13 cellular contexts compared by ENCODE assay signal in the genomic region with DNA sequence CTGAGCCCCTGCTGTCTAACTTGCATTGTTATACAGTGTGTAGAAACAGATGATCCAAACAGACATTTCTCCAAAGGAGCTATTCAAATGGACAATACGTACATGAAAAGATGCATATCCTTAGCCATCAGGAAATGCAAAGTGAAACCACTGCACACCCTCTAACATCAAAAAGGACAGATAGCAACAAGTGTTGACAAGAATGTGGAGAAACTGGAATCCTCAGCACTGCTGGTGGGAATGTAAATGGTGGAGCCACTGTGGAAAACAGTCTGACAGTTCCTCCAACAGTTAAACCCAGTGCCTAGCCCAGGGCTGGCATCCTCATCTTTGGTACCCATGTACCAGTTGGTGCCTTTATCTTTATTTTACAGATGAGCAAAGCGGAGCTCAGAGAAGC. TPM values are rescaled to one million over a fixed set of nuclear protein-coding genes. Genes with fewer than 3 reads are reported as not detected.
DNase-seq lines count a peak whose midpoint lies in the region; ATAC-seq, FAIRE-seq and TF ChIP-seq lines count a peak whose summit lies in the region.
"Had no signal": no experiment of that assay in that cellular context is flagged by ENCODE, and none has a peak within 500 bp of the region (broad histone marks: within the 10 kb centered on the region; RNA-seq: fewer than 3 reads in every experiment).

No MANE protein-coding gene starts in this region.

- H3K4me1 ChIP-seq in naive thymus-derived CD4-positive, alpha-beta T cell (ENCODE audit: control insufficient read depth in 2 of 2, insufficient read depth in 2 of 2, low read length in 2 of 2) = no peaks in the 10 kb centered on the region
- H3K4me1 ChIP-seq: BE2C, HAP-1 had no signal

- H3K9me3 ChIP-seq in naive thymus-derived CD4-positive, alpha-beta T cell (ENCODE audit: control insufficient read depth in 2 of 3, low read length in 3 of 3) = no peaks in the 10 kb centered on the region
- H3K9me3 ChIP-seq: BE2C, HAP-1 had no signal

- no peaks in the 10 kb centered on the region for H3K27me3 Mint-ChIP-seq in activated T-helper 2 cell treated with anti-CD3 and anti-CD28 coated beads, Interferon-gamma antibody, Interleukin-2, Interleukin-4, amounts not matched to agents 10 μg/mL and 5 μg/mL and 100 μg/mL, durations not matched to agents 14 hours and 24 hours and 36 hours (ENCODE audit: low read depth)
- no peaks in the 10 kb centered on the region for H3K27me3 Mint-ChIP-seq in naive thymus-derived CD4-positive, alpha-beta T cell

- POLR2A ChIA-PET in naive thymus-derived CD4-positive, alpha-beta T cell (lab: Charles Lee) = interaction anchor here (0.6 to 1.7 kb wide), 6 partner anchors 33 to 1110 kb away, joined by 3 to 5 read pairs (median 4); partner anchors contain the start of gene AKNA

- H3K4me3 Mint-ChIP-seq in activated T-helper 2 cell treated with anti-CD3 and anti-CD28 coated beads, Interferon-gamma antibody, Interleukin-2, Interleukin-4, amounts not matched to agents 10 μg/mL and 5 μg/mL and 100 μg/mL, durations not matched to agents 14 hours and 24 hours and 36 hours (ENCODE audit: low read depth) = no peak overlapping the region
- no peak overlapping the region for H3K4me3 Mint-ChIP-seq in naive thymus-derived CD4-positive, alpha-beta T cell

- H3K9me3 Mint-ChIP-seq in activated naive CD4-positive, alpha-beta T cell treated with anti-CD3 and anti-CD28 coated beads, Interleukin-2, amount 50 U/mL, for 72 hours = peaks cover 0 to 5% of the 10 kb centered on the region in 2 donors
- H3K9me3 Mint-ChIP-seq in activated T-helper 2 cell treated with anti-CD3 and anti-CD28 coated beads, Interferon-gamma antibody, Interleukin-2, Interleukin-4, amounts not matched to agents 10 μg/mL and 5 μg/mL and 100 μg/mL, durations not matched to agents 14 hours and 24 hours and 36 hours = no peaks in the 10 kb centered on the region
- no peaks in the 10 kb centered on the region for H3K9me3 Mint-ChIP-seq in naive thymus-derived CD4-positive, alpha-beta T cell

- H3K4me3 ChIP-seq in naive thymus-derived CD4-positive, alpha-beta T cell (ENCODE audit: low read length) = no peak overlapping the region
- H3K4me3 ChIP-seq: HAP-1 had no signal

- TF ChIP-seq POLR2A in GM12892 (IDR thresholded peaks at IDR 0.05; ENCODE audit: low read depth, low read length) = no peak

- DNase-seq in activated naive CD4-positive, alpha-beta T cell treated with anti-CD3 and anti-CD28 coated beads, Interleukin-2, amount 50 U/mL, for 72 hours (ENCODE audit: low spot score in 2 of 2) = no peak
- DNase-seq in activated naive CD4-positive, alpha-beta T cell treated with Interleukin-2 at 50 U/mL for 16 hours = no peak
- DNase-seq in activated T-helper 2 cell treated with anti-CD3 and anti-CD28 coated beads, Interferon-gamma antibody, Interleukin-2, Interleukin-4, amounts not matched to agents 10 μg/mL and 5 μg/mL and 100 μg/mL, durations not matched to agents 14 hours and 24 hours and 36 hours (ENCODE audit: low spot score) = no peak
- no peak for DNase-seq in naive thymus-derived CD4-positive, alpha-beta T cell
- DNase-seq in iPS-NIHi7 (ENCODE audit: extremely low spot score) = no peak
- no peak for DNase-seq in GM12892 (ENCODE audit: insufficient read length)
- DNase-seq: BE2C, MM.1S, NCI-H1105, NCI-H1694 treated with DMSO at 0.1 percent for 48 hours had no signal

- peaks cover 8% of the 10 kb centered on the region for H3K4me1 Mint-ChIP-seq in activated T-helper 2 cell treated with anti-CD3 and anti-CD28 coated beads, Interferon-gamma antibody, Interleukin-2, Interleukin-4, amounts not matched to agents 10 μg/mL and 5 μg/mL and 100 μg/mL, durations not matched to agents 14 hours and 24 hours and 36 hours (ENCODE audit: low read depth)
- peaks cover 5 to 31% (median 8%) of the 10 kb centered on the region in 7 donors for H3K4me1 Mint-ChIP-seq in naive thymus-derived CD4-positive, alpha-beta T cell

- ATAC-seq in activated naive CD4-positive, alpha-beta T cell treated with anti-CD3 and anti-CD28 coated beads, Interleukin-2, amount 50 U/mL, for 72 hours = no peak
- ATAC-seq in naive thymus-derived CD4-positive, alpha-beta T cell = no peak
- ATAC-seq in GM21360 (IDR thresholded peaks at IDR 0.05; ENCODE audit: unreplicated experiment) = no peak

- intact Hi-C loops in activated T-helper 2 cell treated with anti-CD3 and anti-CD28 coated beads, Interferon-gamma antibody, Interleukin-2, Interleukin-4, amounts not matched to agents 10 μg/mL and 5 μg/mL and 100 μg/mL, durations not matched to agents 14 hours and 24 hours and 36 hours (cut with micrococcal nuclease) = loop anchor here (2.0 to 5.0 kb wide), 2 partner anchors 61 to 169 kb away; partner anchors contain the start of gene WHRN
- intact Hi-C loops in naive thymus-derived CD4-positive, alpha-beta T cell (cut with micrococcal nuclease) = loop anchor here (2.0 to 10.0 kb wide), 4 partner anchors 15 to 317 kb away; partner anchors contain the start of genes TEX53 (in 1 of the 2) and WHRN (in 1 of the 2)

- peak overlapping the region; percentile 55 to 83 for H3K27ac Mint-ChIP-seq in activated naive CD4-positive, alpha-beta T cell treated with anti-CD3 and anti-CD28 coated beads, Interleukin-2, amount 50 U/mL, for 72 hours
- peak overlapping the region; percentile 60 for H3K27ac Mint-ChIP-seq in activated T-helper 2 cell treated with anti-CD3 and anti-CD28 coated beads, Interferon-gamma antibody, Interleukin-2, Interleukin-4, amounts not matched to agents 10 μg/mL and 5 μg/mL and 100 μg/mL, durations not matched to agents 14 hours and 24 hours and 36 hours
- H3K27ac Mint-ChIP-seq in naive thymus-derived CD4-positive, alpha-beta T cell = peak overlapping the region in 6 of 9 donors; percentile 50 to 76 (median 63)

- FAIRE-seq in GM12892 (lab: Jason Lieb, UNC) = no peak
- FAIRE-seq: HepG2 had no signal

- peak overlapping the region; percentile 50 for H3K27ac ChIP-seq in naive thymus-derived CD4-positive, alpha-beta T cell (ENCODE audit: low read depth, low read length)

- H3K27me3 ChIP-seq in naive thymus-derived CD4-positive, alpha-beta T cell (ENCODE audit: control insufficient read depth in 2 of 2, insufficient read depth in 2 of 2, low read length in 2 of 2) = no peaks in the 10 kb centered on the region
- H3K27me3 ChIP-seq: BE2C had no signal

- peaks cover 26 to 82% (median 53%) of the 10 kb centered on the region in 3 experiments for H3K36me3 ChIP-seq in naive thymus-derived CD4-positive, alpha-beta T cell (ENCODE audit: control insufficient read depth in 2 of 3, insufficient read depth in 3 of 3, low read length in 3 of 3)
- H3K36me3 ChIP-seq: BE2C, HAP-1 had no signal

- CTCF ChIA-PET in naive thymus-derived CD4-positive, alpha-beta T cell (lab: Charles Lee) = interaction anchor here (0.8 to 3.4 kb wide), 8 partner anchors 23 to 315 kb away, joined by 3 to 10 read pairs (median 4); no protein-coding TSS in a partner anchor

- H3K36me3 Mint-ChIP-seq in activated naive CD4-positive, alpha-beta T cell treated with anti-CD3 and anti-CD28 coated beads, Interleukin-2, amount 50 U/mL, for 72 hours = peaks cover 28 to 29% of the 10 kb centered on the region in 2 donors
- peaks cover 82% of the 10 kb centered on the region for H3K36me3 Mint-ChIP-seq in activated T-helper 2 cell treated with anti-CD3 and anti-CD28 coated beads, Interferon-gamma antibody, Interleukin-2, Interleukin-4, amounts not matched to agents 10 μg/mL and 5 μg/mL and 100 μg/mL, durations not matched to agents 14 hours and 24 hours and 36 hours (ENCODE audit: low read depth)
- H3K36me3 Mint-ChIP-seq in naive thymus-derived CD4-positive, alpha-beta T cell = peaks cover 7 to 65% (median 17%) of the 10 kb centered on the region in 5 donors

RNA-seq across cellular contexts. Expression of gene ORM2, which starts 8.5 kb away (rescaled TPM):
- not detected for total RNA-seq in activated naive CD4-positive, alpha-beta T cell treated with anti-CD3 and anti-CD28 coated beads, Interleukin-2, amount 50 U/mL, for 72 hours
- total RNA-seq in activated T-helper 2 cell treated with anti-CD3 and anti-CD28 coated beads, Interferon-gamma antibody, Interleukin-2, Interleukin-4, amounts not matched to agents 10 μg/mL and 5 μg/mL and 100 μg/mL, durations not matched to agents 14 hours and 24 hours and 36 hours = not detected in 2 replicates
- total RNA-seq in naive thymus-derived CD4-positive, alpha-beta T cell = not detected
- polyA plus RNA-seq in naive thymus-derived CD4-positive, alpha-beta T cell = not detected
- polyA plus RNA-seq in GM12892 (2012; ENCODE audit: missing spikeins) = not detected

RNA-seq across cellular contexts. Expression of gene ORM1, which starts 15.3 kb away (rescaled TPM):
- total RNA-seq in activated naive CD4-positive, alpha-beta T cell treated with anti-CD3 and anti-CD28 coated beads, Interleukin-2, amount 50 U/mL, for 72 hours = not detected
- total RNA-seq in activated T-helper 2 cell treated with anti-CD3 and anti-CD28 coated beads, Interferon-gamma antibody, Interleukin-2, Interleukin-4, amounts not matched to agents 10 μg/mL and 5 μg/mL and 100 μg/mL, durations not matched to agents 14 hours and 24 hours and 36 hours = not detected in 2 replicates
- total RNA-seq in naive thymus-derived CD4-positive, alpha-beta T cell = under 1 TPM in 1 of 5 experiments, not detected in 4; 0.29 TPM
- polyA plus RNA-seq in naive thymus-derived CD4-positive, alpha-beta T cell = not detected
- polyA plus RNA-seq in GM12892 (2012; ENCODE audit: missing spikeins) = not detected

RNA-seq across cellular contexts. Expression of gene AKNA, which starts 49.6 kb away (rescaled TPM):
- total RNA-seq in activated naive CD4-positive, alpha-beta T cell treated with anti-CD3 and anti-CD28 coated beads, Interleukin-2, amount 50 U/mL, for 72 hours = 100 to 1,000 TPM; 165 to 174 TPM
- total RNA-seq in activated T-helper 2 cell treated with anti-CD3 and anti-CD28 coated beads, Interferon-gamma antibody, Interleukin-2, Interleukin-4, amounts not matched to agents 10 μg/mL and 5 μg/mL and 100 μg/mL, durations not matched to agents 14 hours and 24 hours and 36 hours = 152 TPM in 2 replicates
- total RNA-seq in naive thymus-derived CD4-positive, alpha-beta T cell = 100 to 1,000 TPM; 276 to 403 (median 375) TPM
- 10 to 100 TPM; 20.5 to 39.6 TPM for polyA plus RNA-seq in naive thymus-derived CD4-positive, alpha-beta T cell
- 28.3 TPM for polyA plus RNA-seq in GM12892 (2012; ENCODE audit: missing spikeins)
